ENCODE assay signal across 37 cellular contexts in the genomic region with DNA sequence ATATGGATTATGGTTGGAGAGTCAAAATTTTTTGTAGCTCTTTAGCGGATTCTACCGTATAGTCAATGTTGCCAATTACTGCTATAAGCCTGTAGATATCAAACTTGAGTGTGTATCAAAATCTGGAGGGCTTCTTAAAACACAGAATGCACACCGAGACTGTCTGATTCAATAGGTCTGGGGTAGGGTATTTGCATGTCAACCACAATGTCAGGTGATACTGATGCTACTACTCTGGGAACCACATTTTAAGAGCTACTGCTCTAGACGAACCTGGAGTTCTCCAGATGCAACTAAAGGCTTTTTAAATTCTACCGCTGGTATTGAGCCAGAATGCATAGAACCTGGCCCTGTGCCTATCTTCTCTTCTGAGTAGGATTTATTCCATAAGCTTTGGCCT. TPM values are rescaled to one million over a fixed set of nuclear protein-coding genes. Genes with fewer than 3 reads are reported as not detected.
"Had no signal": no experiment of that assay in that cellular context is flagged by ENCODE, and none has a peak within 500 bp of the region (broad histone marks: within the 10 kb centered on the region; RNA-seq: fewer than 3 reads in every experiment).

No MANE protein-coding gene starts in this region.

- H3K9me3 ChIP-seq: Peyer's patch, SJCRH30 had no signal

- H3K27ac ChIP-seq: Peyer's patch, SJCRH30, SK-N-MC had no signal

- H3K27me3 ChIP-seq: Peyer's patch had no signal

- H3K4me3 ChIP-seq: Peyer's patch, SJCRH30, SK-N-MC had no signal

- ATAC-seq: Right ventricle myocardium inferior, T-cell, T-helper 17 cell had no signal

- H3K36me3 ChIP-seq: Peyer's patch, SJCRH30 had no signal

- H3K4me1 ChIP-seq: Peyer's patch, SJCRH30 had no signal

- DNase-seq: Karpas-422, MV-4-11, NCI-H1092, NCI-H1105, NCI-H1417, NCI-H1436, NCI-H146, NCI-H1694, NCI-H187, NCI-H1930, NCI-H2029 treated with DMSO at 0.1 percent for 48 hours, NCI-H2081 treated with DMSO at 0.1 percent for 48 hours, NCI-H2107, NCI-H2171, NCI-H226, NCI-H446 treated with DMSO at 0.1 percent for 48 hours, NCI-H510A, NCI-H524, NCI-H526, NCI-H69, NCI-H748 treated with DMSO at 0.1 percent for 48 hours, NCI-H82, OCI-M1, PC-3, Peyer's patch, RPMI8226, SHP77, SIG-M5, SJCRH30, T-cell, T-helper 17 cell had no signal

RNA-seq across cellular contexts. Expression of a gene that starts 15.8 kb away (rescaled TPM):
- total RNA-seq: LHCN-M2; MCF 10A; PC-3; SJCRH30; SK-MEL-5; T-helper 1 cell treated with Interleukin-12 subunit alpha and Interleukin-12 subunit beta and Interleukin-4 antibody, amounts not matched to agents 30 ng/mL and 1 ng/mL, for 36 hours had no signal

RNA-seq across cellular contexts. Expression of a gene that starts 21.7 kb away (rescaled TPM):
- total RNA-seq: LHCN-M2; MCF 10A; PC-3; SJCRH30; SK-MEL-5; T-helper 1 cell treated with Interleukin-12 subunit alpha and Interleukin-12 subunit beta and Interleukin-4 antibody, amounts not matched to agents 30 ng/mL and 1 ng/mL, for 36 hours had no signal
